ENCODE assay signal across 16 cellular contexts in the genomic region with DNA sequence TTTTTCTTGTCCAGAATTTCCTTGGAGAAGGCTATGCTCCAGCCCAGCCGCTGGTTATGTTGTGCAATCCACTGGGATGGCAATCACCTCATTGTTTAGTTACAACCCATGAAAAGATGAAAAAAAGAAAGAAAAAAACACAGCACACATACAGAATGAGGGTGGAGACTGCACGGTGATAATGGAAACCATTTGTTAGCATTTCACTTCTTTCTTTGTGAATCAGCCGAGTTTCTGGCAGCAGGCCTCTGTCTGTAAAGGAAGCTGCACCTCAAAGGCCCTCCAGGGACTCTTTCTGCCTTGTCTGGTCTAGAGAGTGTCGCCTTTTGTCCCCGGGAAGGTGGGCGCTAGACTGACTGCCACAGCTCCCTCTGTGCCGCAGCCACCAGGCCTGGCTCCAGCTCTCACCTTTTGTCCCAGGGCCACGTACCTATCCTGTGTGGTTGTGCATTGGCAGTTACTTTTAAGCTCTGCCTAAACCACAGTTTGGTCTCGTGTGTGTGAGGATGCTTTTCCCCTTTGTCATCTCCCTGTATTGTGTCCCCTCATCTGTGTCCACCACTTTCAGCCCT. TPM values are rescaled to one million over a fixed set of nuclear protein-coding genes. Genes with fewer than 3 reads are reported as not detected.
DNase-seq lines count a peak whose midpoint lies in the region; ATAC-seq and TF ChIP-seq lines count a peak whose summit lies in the region.
"Had no signal": no experiment of that assay in that cellular context is flagged by ENCODE, and none has a peak within 500 bp of the region (broad histone marks: within the 10 kb centered on the region; RNA-seq: fewer than 3 reads in every experiment).

No MANE protein-coding gene starts in this region.

- in situ Hi-C loops in HAP-1 (cut with MboI; ENCODE audit: low sequenced_read_pairs): no loop called here

- no peak overlapping the region for H3K4me2 ChIP-seq in neural progenitor cell

- POLR2A ChIA-PET in naive thymus-derived CD4-positive, alpha-beta T cell (lab: Charles Lee): no interaction called here

- H3K4me3 ChIP-seq in neural progenitor cell (no peak overlapping the region), body of pancreas (no peak overlapping the region), HAP-1 (no peak overlapping the region)
- H3K4me3 ChIP-seq in naive thymus-derived CD4-positive, alpha-beta T cell (ENCODE audit: low read length): no peak overlapping the region
- H3K4me3 ChIP-seq: thoracic aorta had no signal

- no peak for TF ChIP-seq POLR2A in body of pancreas (IDR thresholded peaks at IDR 0.05)

- DNase-seq in AG20443 (ENCODE audit: low spot score) (peak; percentile 87), NCI-H345 treated with DMSO at 0.1 percent for 48 hours (lab: John Stamatoyannopoulos, UW; ENCODE audit: unreplicated experiment) (peak; percentile 36), neural progenitor cell (ENCODE audit: low spot score) (peak; percentile 11), body of pancreas (no peak), HAP-1 (ENCODE audit: low spot score in 2 of 2) (no peak)
- DNase-seq in naive thymus-derived CD4-positive, alpha-beta T cell: no peak
- DNase-seq: activated CD8-positive, alpha-beta T cell treated with anti-CD3 and anti-CD28 coated beads for 36 hours; activated naive CD8-positive, alpha-beta T cell treated with anti-CD3 and anti-CD28 coated beads, Interleukin-2, amount 50 U/mL, for 24 hours; Caco-2; hypothalamus; NCI-H187; stimulated activated CD4-positive, alpha-beta T cell treated with anti-CD3 and anti-CD28 coated beads, Interleukin-2, amount 100 ng/mL, for 48 hours had no signal

- no peaks in the 10 kb centered on the region for H3K27me3 ChIP-seq in neural progenitor cell
- H3K27me3 ChIP-seq in body of pancreas: no peaks in the 10 kb centered on the region
- H3K27me3 ChIP-seq in naive thymus-derived CD4-positive, alpha-beta T cell (ENCODE audit: control insufficient read depth in 2 of 2, insufficient read depth in 2 of 2, low read length in 2 of 2): no peaks in the 10 kb centered on the region
- no peaks in the 10 kb centered on the region; the same call in 1 of the 2 replicates for H3K27me3 ChIP-seq in HAP-1 (ENCODE audit: low read depth)

- peak overlapping the region; percentile 58 for H2AFZ ChIP-seq in neural progenitor cell (replicated peaks)

- peaks cover 30% of the 10 kb centered on the region for H3K4me1 ChIP-seq in neural progenitor cell
- H3K4me1 ChIP-seq in body of pancreas: no peaks in the 10 kb centered on the region
- no peaks in the 10 kb centered on the region for H3K4me1 ChIP-seq in naive thymus-derived CD4-positive, alpha-beta T cell (ENCODE audit: control insufficient read depth in 2 of 2, insufficient read depth in 2 of 2, low read length in 2 of 2)
- H3K4me1 ChIP-seq in HAP-1: no peaks in the 10 kb centered on the region
- H3K4me1 ChIP-seq: Caco-2 had no signal

- no peaks in the 10 kb centered on the region for H3K27me3 Mint-ChIP-seq in neural progenitor cell (ENCODE audit: insufficient read depth, low read depth)
- H3K27me3 Mint-ChIP-seq in naive thymus-derived CD4-positive, alpha-beta T cell: peaks cover 3 to 30% (median 15%) of the 10 kb centered on the region in 5 donors

- WGBS in body of pancreas, 2 donors: 67 to 70% methylated on average over 9 of the region's 9 CpGs

- peaks cover 2% of the 10 kb centered on the region for H3K9me3 Mint-ChIP-seq in neural progenitor cell
- H3K9me3 Mint-ChIP-seq in naive thymus-derived CD4-positive, alpha-beta T cell: peaks cover 0 to 4% (median 0%) of the 10 kb centered on the region in 11 donors
- H3K9me3 Mint-ChIP-seq: activated CD8-positive, alpha-beta T cell treated with anti-CD3 and anti-CD28 coated beads for 36 hours; activated naive CD8-positive, alpha-beta T cell treated with anti-CD3 and anti-CD28 coated beads, Interleukin-2, amount 50 U/mL, for 24 hours; natural killer cell treated with Interleukin-12 subunit alpha and Interleukin-12 subunit beta and Interleukin-15 and Interleukin-18, amount 100 ng/mL, for 72 hours had no signal

- no peaks in the 10 kb centered on the region for H3K79me2 ChIP-seq in neural progenitor cell (ENCODE audit: low read depth)

- peaks cover 39% of the 10 kb centered on the region for H3K4me1 Mint-ChIP-seq in neural progenitor cell
- no peaks in the 10 kb centered on the region for H3K4me1 Mint-ChIP-seq in naive thymus-derived CD4-positive, alpha-beta T cell
- H3K4me1 Mint-ChIP-seq: activated naive CD8-positive, alpha-beta T cell treated with anti-CD3 and anti-CD28 coated beads, Interleukin-2, amount 50 U/mL, for 24 hours had no signal

- H3K4me3 Mint-ChIP-seq in neural progenitor cell: no peak overlapping the region
- H3K4me3 Mint-ChIP-seq in naive thymus-derived CD4-positive, alpha-beta T cell: no peak overlapping the region
- H3K4me3 Mint-ChIP-seq: activated CD8-positive, alpha-beta T cell treated with anti-CD3 and anti-CD28 coated beads for 36 hours; activated naive CD8-positive, alpha-beta T cell treated with anti-CD3 and anti-CD28 coated beads, Interleukin-2, amount 50 U/mL, for 24 hours; natural killer cell treated with Interleukin-12 subunit alpha and Interleukin-12 subunit beta and Interleukin-15 and Interleukin-18, amount 100 ng/mL, for 72 hours had no signal

- H3K9ac ChIP-seq in neural progenitor cell: no peak overlapping the region

- H3K9me3 ChIP-seq in neural progenitor cell (ENCODE audit: low read depth) (no peaks in the 10 kb centered on the region), body of pancreas (no peaks in the 10 kb centered on the region), HAP-1 (no peaks in the 10 kb centered on the region)
- H3K9me3 ChIP-seq in naive thymus-derived CD4-positive, alpha-beta T cell (ENCODE audit: control insufficient read depth in 2 of 3, low read length in 3 of 3): no peaks in the 10 kb centered on the region
- H3K9me3 ChIP-seq: Caco-2, thoracic aorta had no signal

- intact Hi-C loops in body of pancreas (cut with DNase I): no loop called here
- intact Hi-C loops in naive thymus-derived CD4-positive, alpha-beta T cell (cut with micrococcal nuclease): no loop called here

- TF ChIP-seq CTCF in neural progenitor cell (IDR thresholded peaks at IDR 0.05): no peak
- no peak for TF ChIP-seq CTCF in body of pancreas (IDR thresholded peaks at IDR 0.05)

- H3K27ac Mint-ChIP-seq in neural progenitor cell: no peak overlapping the region
- H3K27ac Mint-ChIP-seq in naive thymus-derived CD4-positive, alpha-beta T cell: no peak overlapping the region
- H3K27ac Mint-ChIP-seq: activated CD8-positive, alpha-beta T cell treated with anti-CD3 and anti-CD28 coated beads for 36 hours; activated naive CD8-positive, alpha-beta T cell treated with anti-CD3 and anti-CD28 coated beads, Interleukin-2, amount 50 U/mL, for 24 hours; natural killer cell treated with Interleukin-12 subunit alpha and Interleukin-12 subunit beta and Interleukin-15 and Interleukin-18, amount 100 ng/mL, for 72 hours had no signal

- no peaks in the 10 kb centered on the region for H3F3A ChIP-seq in neural progenitor cell (ENCODE audit: low read depth)

- H3K36me3 Mint-ChIP-seq in neural progenitor cell: no peaks in the 10 kb centered on the region
- H3K36me3 Mint-ChIP-seq in naive thymus-derived CD4-positive, alpha-beta T cell: no peaks in the 10 kb centered on the region
- H3K36me3 Mint-ChIP-seq: natural killer cell treated with Interleukin-12 subunit alpha and Interleukin-12 subunit beta and Interleukin-15 and Interleukin-18, amount 100 ng/mL, for 72 hours had no signal

- CTCF ChIA-PET in naive thymus-derived CD4-positive, alpha-beta T cell (lab: Charles Lee): no interaction called here

- peak; percentile 43 for ATAC-seq in esophagus mucosa
- ATAC-seq in GM18870 (IDR thresholded peaks at IDR 0.05; ENCODE audit: unreplicated experiment): no peak
- ATAC-seq in body of pancreas: no peak
- ATAC-seq in naive thymus-derived CD4-positive, alpha-beta T cell: no peak
- ATAC-seq: activated CD8-positive, alpha-beta T cell treated with anti-CD3 and anti-CD28 coated beads for 36 hours; activated naive CD8-positive, alpha-beta T cell treated with anti-CD3 and anti-CD28 coated beads, Interleukin-2, amount 50 U/mL, for 24 hours; natural killer cell treated with Interleukin-12 subunit alpha and Interleukin-12 subunit beta and Interleukin-15 and Interleukin-18, amount 100 ng/mL, for 72 hours had no signal

- no peaks in the 10 kb centered on the region for H4K20me1 ChIP-seq in neural progenitor cell (ENCODE audit: low read depth)

- no peaks in the 10 kb centered on the region for H3K36me3 ChIP-seq in neural progenitor cell
- no peaks in the 10 kb centered on the region for H3K36me3 ChIP-seq in body of pancreas (replicated peaks in 1 of 2; ENCODE audit: insufficient read depth in 1 of 2, low read depth in 2 of 2)
- H3K36me3 ChIP-seq in naive thymus-derived CD4-positive, alpha-beta T cell (ENCODE audit: control insufficient read depth in 2 of 3, insufficient read depth in 3 of 3, low read length in 3 of 3): no peaks in the 10 kb centered on the region
- H3K36me3 ChIP-seq in HAP-1 (replicated peaks): no peaks in the 10 kb centered on the region
- H3K36me3 ChIP-seq: thoracic aorta had no signal

- H3K27ac ChIP-seq in neural progenitor cell (no peak overlapping the region), body of pancreas (no peak overlapping the region)
- no peak overlapping the region for H3K27ac ChIP-seq in naive thymus-derived CD4-positive, alpha-beta T cell (ENCODE audit: low read depth, low read length)
- H3K27ac ChIP-seq: thoracic aorta had no signal

RNA-seq across cellular contexts. Expression of gene NGF, which starts 35.6 kb away (rescaled TPM):
- total RNA-seq in esophagus mucosa (0.52 TPM), neural progenitor cell (ENCODE audit: low replicate concordance) (not detected in 2 replicates), body of pancreas (1 to 10 TPM in 1 of 2 donors, not detected in 1; 3.6 TPM)
- total RNA-seq in naive thymus-derived CD4-positive, alpha-beta T cell: not detected
- not detected for polyA plus RNA-seq in naive thymus-derived CD4-positive, alpha-beta T cell
- total RNA-seq: activated CD8-positive, alpha-beta T cell treated with anti-CD3 and anti-CD28 coated beads for 36 hours; Caco-2; natural killer cell treated with Interleukin-12 subunit alpha and Interleukin-12 subunit beta and Interleukin-15 and Interleukin-18, amount 100 ng/mL, for 72 hours had no signal

Comparison
In these comparisons a context has a peak if more than half of its experiments do, and no peak if none do; other contexts are left out.
1. DNase-seq: peak in AG20443 (single experiment), NCI-H345 treated with DMSO at 0.1 percent for 48 hours (single experiment) and neural progenitor cell (single experiment); none in body of pancreas (0 of 4), naive thymus-derived CD4-positive, alpha-beta T cell (0 of 9) and HAP-1 (0 of 2).